11 cellular contexts compared by ENCODE assay signal in genomic region chr7:114959931-114960330, GRCh38. TPM values are rescaled to one million over a fixed set of nuclear protein-coding genes. Genes with fewer than 3 reads are reported as not detected.
DNase-seq lines count a peak whose midpoint lies in the region; ATAC-seq and TF ChIP-seq lines count a peak whose summit lies in the region.
"Had no signal": no experiment of that assay in that cellular context is flagged by ENCODE, and none has a peak within 500 bp of the region (broad histone marks: within the 10 kb centered on the region; RNA-seq: fewer than 3 reads in every experiment).

No MANE protein-coding gene starts in this region.

- no peaks in the 10 kb centered on the region for H3K27me3 Mint-ChIP-seq in activated CD8-positive, alpha-beta T cell treated with anti-CD3 and anti-CD28 coated beads for 36 hours
- H3K27me3 Mint-ChIP-seq in activated CD8-positive, alpha-beta T cell treated with anti-CD3 and anti-CD28 coated beads, Interleukin-2, amount 10 ng/mL, durations not matched to agents 7 days and 5 days (ENCODE audit: low read depth) = no peaks in the 10 kb centered on the region
- no peaks in the 10 kb centered on the region for H3K27me3 Mint-ChIP-seq in T-helper 2 cell treated with Interferon-gamma antibody and Interleukin-4, amounts not matched to agents 5 μg/mL and 100 μg/mL, for 36 hours (ENCODE audit: low read depth)

- peaks cover 51% of the 10 kb centered on the region for H3K4me1 Mint-ChIP-seq in activated CD8-positive, alpha-beta T cell treated with anti-CD3 and anti-CD28 coated beads for 36 hours (ENCODE audit: low read depth)
- peaks cover 28% of the 10 kb centered on the region for H3K4me1 Mint-ChIP-seq in activated CD8-positive, alpha-beta T cell treated with anti-CD3 and anti-CD28 coated beads, Interleukin-2, amount 10 ng/mL, durations not matched to agents 7 days and 5 days (ENCODE audit: low read depth)
- H3K4me1 Mint-ChIP-seq in stimulated activated effector memory CD8-positive, alpha-beta T cell treated with anti-CD3 and anti-CD28 coated beads, Interleukin-12 subunit alpha, Interleukin-12 subunit beta, amount 100 ng/mL, for 72 hours = peaks cover 60% of the 10 kb centered on the region
- H3K4me1 Mint-ChIP-seq in T-helper 2 cell treated with Interferon-gamma antibody and Interleukin-4, amounts not matched to agents 5 μg/mL and 100 μg/mL, for 36 hours (ENCODE audit: low read depth) = peaks cover 35% of the 10 kb centered on the region

- H3K9me3 Mint-ChIP-seq in activated CD8-positive, alpha-beta T cell treated with anti-CD3 and anti-CD28 coated beads for 36 hours = no peaks in the 10 kb centered on the region
- H3K9me3 Mint-ChIP-seq in activated CD8-positive, alpha-beta T cell treated with anti-CD3 and anti-CD28 coated beads, Interleukin-2, amount 10 ng/mL, durations not matched to agents 7 days and 5 days (ENCODE audit: insufficient read depth) = no peaks in the 10 kb centered on the region
- no peaks in the 10 kb centered on the region for H3K9me3 Mint-ChIP-seq in stimulated activated effector memory CD8-positive, alpha-beta T cell treated with anti-CD3 and anti-CD28 coated beads, Interleukin-12 subunit alpha, Interleukin-12 subunit beta, amount 100 ng/mL, for 72 hours
- H3K9me3 Mint-ChIP-seq in T-helper 2 cell treated with Interferon-gamma antibody and Interleukin-4, amounts not matched to agents 5 μg/mL and 100 μg/mL, for 36 hours = no peaks in the 10 kb centered on the region

- peak overlapping the region; percentile 40 for H3K27ac Mint-ChIP-seq in activated CD8-positive, alpha-beta T cell treated with anti-CD3 and anti-CD28 coated beads for 36 hours
- H3K27ac Mint-ChIP-seq in activated CD8-positive, alpha-beta T cell treated with anti-CD3 and anti-CD28 coated beads, Interleukin-2, amount 10 ng/mL, durations not matched to agents 7 days and 5 days = no peak overlapping the region
- peak overlapping the region; percentile 60 for H3K27ac Mint-ChIP-seq in stimulated activated effector memory CD8-positive, alpha-beta T cell treated with anti-CD3 and anti-CD28 coated beads, Interleukin-12 subunit alpha, Interleukin-12 subunit beta, amount 100 ng/mL, for 72 hours
- H3K27ac Mint-ChIP-seq in T-helper 2 cell treated with Interferon-gamma antibody and Interleukin-4, amounts not matched to agents 5 μg/mL and 100 μg/mL, for 36 hours = no peak overlapping the region

- intact Hi-C loops in activated CD8-positive, alpha-beta T cell treated with anti-CD3 and anti-CD28 coated beads for 36 hours (cut with micrococcal nuclease) = no loop called here

- POLR2A ChIA-PET in activated CD8-positive, alpha-beta T cell treated with anti-CD3 and anti-CD28 coated beads for 36 hours (lab: Charles Lee) = no interaction called here
- POLR2A ChIA-PET in activated CD8-positive, alpha-beta T cell treated with anti-CD3 and anti-CD28 coated beads, Interleukin-2, amount 10 ng/mL, durations not matched to agents 7 days and 5 days (lab: Charles Lee) = no interaction called here

- no peak for DNase-seq in activated CD8-positive, alpha-beta T cell treated with anti-CD3 and anti-CD28 coated beads for 36 hours
- no peak for DNase-seq in activated CD8-positive, alpha-beta T cell treated with anti-CD3 and anti-CD28 coated beads, Interleukin-2, amount 10 ng/mL, durations not matched to agents 7 days and 5 days
- DNase-seq in stimulated activated effector memory CD8-positive, alpha-beta T cell treated with anti-CD3 and anti-CD28 coated beads, Interleukin-12 subunit alpha, Interleukin-12 subunit beta, amount 100 ng/mL, for 72 hours (ENCODE audit: low spot score in 2 of 2) = no peak
- no peak for DNase-seq in T-helper 2 cell treated with Interferon-gamma antibody and Interleukin-4, amounts not matched to agents 5 μg/mL and 100 μg/mL, for 36 hours (ENCODE audit: low spot score)
- DNase-seq in NCI-H128 (lab: John Stamatoyannopoulos, UW; ENCODE audit: unreplicated experiment) (no peak), AML-193 (lab: John Stamatoyannopoulos, UW) (no peak)
- DNase-seq: ACHN; activated CD4-positive, alpha-beta T cell treated with anti-CD3 and anti-CD28 coated beads for 1 hour; stimulated activated CD8-positive, alpha-beta memory T cell treated with anti-CD3 and anti-CD28 coated beads, Interleukin-4, amount 100 ng/mL, for 48 hours had no signal

- peak; percentile 82 for ATAC-seq in activated CD8-positive, alpha-beta T cell treated with anti-CD3 and anti-CD28 coated beads for 36 hours
- no peak for ATAC-seq in activated CD8-positive, alpha-beta T cell treated with anti-CD3 and anti-CD28 coated beads, Interleukin-2, amount 10 ng/mL, durations not matched to agents 7 days and 5 days
- ATAC-seq in HG02588 (IDR thresholded peaks at IDR 0.05; ENCODE audit: unreplicated experiment) = peak; percentile 85
- peak; percentile 52 for ATAC-seq in HG03558 (IDR thresholded peaks at IDR 0.05; ENCODE audit: extremely low read depth, unreplicated experiment)
- peak; percentile 94 for ATAC-seq in stimulated activated effector memory CD8-positive, alpha-beta T cell treated with anti-CD3 and anti-CD28 coated beads, Interleukin-12 subunit alpha, Interleukin-12 subunit beta, amount 100 ng/mL, for 72 hours

- no peak overlapping the region for H3K4me3 Mint-ChIP-seq in activated CD8-positive, alpha-beta T cell treated with anti-CD3 and anti-CD28 coated beads for 36 hours
- no peak overlapping the region for H3K4me3 Mint-ChIP-seq in activated CD8-positive, alpha-beta T cell treated with anti-CD3 and anti-CD28 coated beads, Interleukin-2, amount 10 ng/mL, durations not matched to agents 7 days and 5 days
- no peak overlapping the region for H3K4me3 Mint-ChIP-seq in stimulated activated effector memory CD8-positive, alpha-beta T cell treated with anti-CD3 and anti-CD28 coated beads, Interleukin-12 subunit alpha, Interleukin-12 subunit beta, amount 100 ng/mL, for 72 hours
- H3K4me3 Mint-ChIP-seq in T-helper 2 cell treated with Interferon-gamma antibody and Interleukin-4, amounts not matched to agents 5 μg/mL and 100 μg/mL, for 36 hours = no peak overlapping the region

- CTCF ChIA-PET in activated CD8-positive, alpha-beta T cell treated with anti-CD3 and anti-CD28 coated beads for 36 hours (lab: Charles Lee) = no interaction called here
- CTCF ChIA-PET in activated CD8-positive, alpha-beta T cell treated with anti-CD3 and anti-CD28 coated beads, Interleukin-2, amount 10 ng/mL, durations not matched to agents 7 days and 5 days (lab: Charles Lee) = no interaction called here

- peaks cover 29% of the 10 kb centered on the region for H3K36me3 Mint-ChIP-seq in activated CD8-positive, alpha-beta T cell treated with anti-CD3 and anti-CD28 coated beads for 36 hours (ENCODE audit: low read depth)
- H3K36me3 Mint-ChIP-seq in activated CD8-positive, alpha-beta T cell treated with anti-CD3 and anti-CD28 coated beads, Interleukin-2, amount 10 ng/mL, durations not matched to agents 7 days and 5 days (ENCODE audit: low read depth) = peaks cover 46% of the 10 kb centered on the region
- peaks cover 79% of the 10 kb centered on the region for H3K36me3 Mint-ChIP-seq in stimulated activated effector memory CD8-positive, alpha-beta T cell treated with anti-CD3 and anti-CD28 coated beads, Interleukin-12 subunit alpha, Interleukin-12 subunit beta, amount 100 ng/mL, for 72 hours
- peaks cover 45% of the 10 kb centered on the region for H3K36me3 Mint-ChIP-seq in T-helper 2 cell treated with Interferon-gamma antibody and Interleukin-4, amounts not matched to agents 5 μg/mL and 100 μg/mL, for 36 hours (ENCODE audit: low read depth)

- TF ChIP-seq CTCF in activated CD8-positive, alpha-beta T cell treated with anti-CD3 and anti-CD28 coated beads for 36 hours (IDR thresholded peaks at IDR 0.05) = no peak

RNA-seq across cellular contexts. Expression of gene MDFIC, which starts 38.0 kb away (rescaled TPM):
- 10 to 100 TPM; 53.5 to 55.3 TPM for total RNA-seq in activated CD8-positive, alpha-beta T cell treated with anti-CD3 and anti-CD28 coated beads for 36 hours
- 10 to 100 TPM; 63.6 to 69.8 TPM for total RNA-seq in activated CD8-positive, alpha-beta T cell treated with anti-CD3 and anti-CD28 coated beads, Interleukin-2, amount 10 ng/mL, durations not matched to agents 7 days and 5 days

Comparison
In these comparisons a context has a peak if more than half of its experiments do, and no peak if none do; other contexts are left out.
1. H3K27ac Mint-ChIP-seq: peak in activated CD8-positive, alpha-beta T cell treated with anti-CD3 and anti-CD28 coated beads for 36 hours (single experiment) and stimulated activated effector memory CD8-positive, alpha-beta T cell treated with anti-CD3 and anti-CD28 coated beads, Interleukin-12 subunit alpha, Interleukin-12 subunit beta, amount 100 ng/mL, for 72 hours (single experiment); none in activated CD8-positive, alpha-beta T cell treated with anti-CD3 and anti-CD28 coated beads, Interleukin-2, amount 10 ng/mL, durations not matched to agents 7 days and 5 days (single experiment) and T-helper 2 cell treated with Interferon-gamma antibody and Interleukin-4, amounts not matched to agents 5 μg/mL and 100 μg/mL, for 36 hours (single experiment).